In the genomic region with DNA sequence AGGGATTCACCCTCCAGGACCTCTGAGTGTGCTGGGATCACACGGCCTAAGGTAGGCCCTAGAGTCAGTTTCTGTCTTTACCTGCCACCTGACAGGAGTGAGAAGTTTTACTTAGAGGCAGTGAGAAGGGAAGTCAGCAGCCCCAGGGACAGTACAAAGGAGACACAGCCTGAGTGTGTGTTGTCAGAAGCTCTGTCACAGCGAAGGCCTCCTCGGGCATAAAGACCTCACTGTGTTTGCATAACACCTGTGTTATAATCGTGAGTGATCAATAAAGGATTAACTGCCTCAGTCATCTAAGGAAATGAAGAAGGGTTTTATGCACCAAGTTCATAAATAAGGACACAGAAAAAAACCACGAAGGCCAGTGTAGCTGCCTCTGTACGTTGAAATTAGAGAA, we compare ENCODE assay signal across 1 cellular context.
TF ChIP-seq lines count a peak whose summit lies in the region.

No MANE protein-coding gene starts in this region.

TF ChIP-seq in GM12878, 131 proteins besides CTCF, POLR2A, EP300 and RAD21 (continued from another document):
- TF ChIP-seq ZNF687 (IDR thresholded peaks at IDR 0.05) (no peak), MLLT1 (IDR thresholded peaks at IDR 0.05) (no peak), ZNF592 (IDR thresholded peaks at IDR 0.05) (no peak), GATAD2B (conservative IDR thresholded peaks at IDR 0.05; ENCODE audit: low read depth) (no peak)
